In genomic region chr1:91787946-91788345, GRCh38 we compare ENCODE assay signal across 28 cellular contexts.
DNase-seq lines count a peak whose midpoint lies in the region; ATAC-seq and TF ChIP-seq lines count a peak whose summit lies in the region.
"Had no signal": no experiment of that assay in that cellular context is flagged by ENCODE, and none has a peak within 500 bp of the region (broad histone marks: within the 10 kb centered on the region; RNA-seq: fewer than 3 reads in every experiment).

No MANE protein-coding gene starts in this region.

- H3K27me3 Mint-ChIP-seq in immature natural killer cell (ENCODE audit: low read depth in 3 of 3) (peaks cover 0 to 6% (median 3%) of the 10 kb centered on the region in 3 donors), glutamatergic neuron (ENCODE audit: unreplicated experiment) (peaks cover 1% of the 10 kb centered on the region)
- H3K27me3 Mint-ChIP-seq: activated CD8-positive, alpha-beta T cell treated with anti-CD3 and anti-CD28 coated beads for 36 hours; dendritic cell treated with granulocyte-macrophage colony-stimulating factor and Interleukin-4, amounts not matched to agents 40 ng/mL and 50 ng/mL, for 4 days; type B pancreatic cell had no signal

- BruUV-seq in PC-3 (replicated peaks; lab: Mats Ljungman, UMichigan), result no TSS peak

- H3K4me2 ChIP-seq in BLaER1, result peak overlapping the region; percentile 70
- no peak overlapping the region for H3K4me2 ChIP-seq in PC-3 (ENCODE audit: low read length)

- H3K4me1 Mint-ChIP-seq in immature natural killer cell (peaks cover 89 to 91% of the 10 kb centered on the region in 2 donors), glutamatergic neuron (ENCODE audit: low read depth, unreplicated experiment) (peaks cover 5% of the 10 kb centered on the region)

- peaks cover 5% of the 10 kb centered on the region; the same call in 1 of the 2 replicates for H3K9me3 ChIP-seq in BLaER1
- no peaks in the 10 kb centered on the region for H3K9me3 ChIP-seq in adrenal gland (replicated peaks in 1 of 3)
- no peaks in the 10 kb centered on the region for H3K9me3 ChIP-seq in ovary
- H3K9me3 ChIP-seq in PC-3 (ENCODE audit: low read length), result no peaks in the 10 kb centered on the region
- H3K9me3 ChIP-seq: MG63, mucosa of descending colon, prostate gland had no signal

- CTCF ChIA-PET in PC-3 (lab: Charles Lee), result no interaction called here

- TF ChIP-seq CTCF in adrenal gland (IDR thresholded peaks at IDR 0.05), result no peak
- TF ChIP-seq CTCF in ovary (IDR thresholded peaks at IDR 0.05), result no peak
- TF ChIP-seq CTCF in glutamatergic neuron (IDR thresholded peaks at IDR 0.05; ENCODE audit: partially characterized antibody, unreplicated experiment), result no peak
- TF ChIP-seq CTCF in PC-3 (conservative IDR thresholded peaks at IDR 0.05; ENCODE audit: low read depth, low read length), result no peak

- WGBS in adrenal gland, 4 donors, result 83 to 94% (median 92%) methylated on average over 1 to 2 of the region's 2 CpGs
- 76 to 89% (median 88%) methylated on average over 2 of the region's 2 CpGs for WGBS in ovary, 3 donors

- intact Hi-C loops in adrenal gland (cut with DNase I), result no loop called here
- intact Hi-C loops in ovary (cut with DNase I), result no loop called here
- intact Hi-C loops in PC-3 (cut with micrococcal nuclease), result no loop called here

- H4K20me1 ChIP-seq in BLaER1 (no peaks in the 10 kb centered on the region), PC-3 (ENCODE audit: low read length) (no peaks in the 10 kb centered on the region)

- no peaks in the 10 kb centered on the region; the same call in 1 of the 2 replicates for H3K36me3 ChIP-seq in BLaER1
- no peaks in the 10 kb centered on the region for H3K36me3 ChIP-seq in adrenal gland (replicated peaks in 1 of 2)
- no peaks in the 10 kb centered on the region for H3K36me3 ChIP-seq in ovary
- H3K36me3 ChIP-seq in PC-3 (ENCODE audit: low read depth, low read length), result no peaks in the 10 kb centered on the region
- H3K36me3 ChIP-seq: MG63, prostate gland had no signal

- no peak overlapping the region for H2AFZ ChIP-seq in PC-3 (ENCODE audit: low read length)

- no peaks in the 10 kb centered on the region for H3K9me2 ChIP-seq in PC-3 (replicated peaks; ENCODE audit: low read length)

- TF ChIP-seq POLR2A in adrenal gland (IDR thresholded peaks at IDR 0.05), result no peak
- no peak for TF ChIP-seq POLR2A in ovary (IDR thresholded peaks at IDR 0.05)

- H3K4me3 ChIP-seq in BLaER1 (no peak overlapping the region), adrenal gland (no peak overlapping the region), ovary (no peak overlapping the region), PC-3 (ENCODE audit: low read length) (no peak overlapping the region)
- H3K4me3 ChIP-seq: MG63, mucosa of descending colon, prostate gland, skin epidermis had no signal

- H3K9ac ChIP-seq in BLaER1 (no peak overlapping the region), PC-3 (ENCODE audit: low read length) (no peak overlapping the region)

- peaks cover 57% of the 10 kb centered on the region for H3K4me1 ChIP-seq in BLaER1
- H3K4me1 ChIP-seq in adrenal gland (replicated peaks in 1 of 2), result peaks cover 21 to 79% of the 10 kb centered on the region in 2 donors
- H3K4me1 ChIP-seq in ovary (ENCODE audit: insufficient read depth), result peaks cover 25% of the 10 kb centered on the region
- peaks cover 8% of the 10 kb centered on the region; the same call in 1 of the 2 replicates for H3K4me1 ChIP-seq in PC-3 (ENCODE audit: insufficient read depth, low read length)

- peaks cover 23 to 35% (median 34%) of the 10 kb centered on the region in 3 donors for H3K36me3 Mint-ChIP-seq in immature natural killer cell
- no peaks in the 10 kb centered on the region for H3K36me3 Mint-ChIP-seq in glutamatergic neuron (ENCODE audit: unreplicated experiment)

- H3K9me3 Mint-ChIP-seq in immature natural killer cell (no peaks in the 10 kb centered on the region), glutamatergic neuron (ENCODE audit: unreplicated experiment) (peaks cover 2% of the 10 kb centered on the region)
- H3K9me3 Mint-ChIP-seq: activated CD8-positive, alpha-beta T cell treated with anti-CD3 and anti-CD28 coated beads for 36 hours; activated naive CD8-positive, alpha-beta T cell treated with anti-CD3 and anti-CD28 coated beads, Interleukin-2, amount 10 ng/mL, durations not matched to agents 7 days and 5 days; dendritic cell treated with granulocyte-macrophage colony-stimulating factor and Interleukin-4, amounts not matched to agents 40 ng/mL and 50 ng/mL, for 4 days; H9; type B pancreatic cell had no signal

- H3F3A ChIP-seq in PC-3 (ENCODE audit: low read length, unreplicated experiment), result no peaks in the 10 kb centered on the region

- POLR2A ChIA-PET in PC-3 (lab: Charles Lee; ENCODE audit: unreplicated experiment), result no interaction called here

- H3K4me3 Mint-ChIP-seq in immature natural killer cell, result peak overlapping the region in 1 of 5 donors; percentile 31
- H3K4me3 Mint-ChIP-seq in glutamatergic neuron (ENCODE audit: unreplicated experiment), result no peak overlapping the region
- H3K4me3 Mint-ChIP-seq: activated CD8-positive, alpha-beta T cell treated with anti-CD3 and anti-CD28 coated beads for 36 hours; activated naive CD8-positive, alpha-beta T cell treated with anti-CD3 and anti-CD28 coated beads, Interleukin-2, amount 10 ng/mL, durations not matched to agents 7 days and 5 days; dendritic cell treated with granulocyte-macrophage colony-stimulating factor and Interleukin-4, amounts not matched to agents 40 ng/mL and 50 ng/mL, for 4 days; H9; type B pancreatic cell had no signal

- DNase-seq in adrenal gland (no peak), immature natural killer cell (no peak), ovary (no peak), SK-N-DZ (ENCODE audit: low spot score) (no peak), glutamatergic neuron (no peak), PC-3 (no peak), NCI-H2227 treated with DMSO at 0.1 percent for 48 hours (lab: John Stamatoyannopoulos, UW) (no peak)
- DNase-seq: ACHN; activated CD8-positive, alpha-beta T cell treated with anti-CD3 and anti-CD28 coated beads for 36 hours; activated effector memory CD4-positive, alpha-beta T cell treated with Interleukin-2 at 50 U/mL for 16 hours; activated naive CD8-positive, alpha-beta T cell treated with anti-CD3 and anti-CD28 coated beads, Interleukin-2, amount 10 ng/mL, durations not matched to agents 7 days and 5 days; activated T-cell treated with anti-CD3 and anti-CD28 coated beads for 4 hours; central memory CD4-positive, alpha-beta T cell; GDM1; H9; islet precursor cell; KBM-7; MG63; mucosa of descending colon; NCI-H2081; NCI-H774; stimulated activated CD4-positive, alpha-beta T cell treated with anti-CD3 and anti-CD28 coated beads, Interleukin-1b, Interleukin-23, amount 100 ng/mL, for 48 hours; substantia nigra had no signal

- H3K27me3 ChIP-seq in BLaER1 (no peaks in the 10 kb centered on the region), adrenal gland (no peaks in the 10 kb centered on the region), ovary (no peaks in the 10 kb centered on the region), PC-3 (ENCODE audit: low read length) (no peaks in the 10 kb centered on the region)
- H3K27me3 ChIP-seq: MG63 had no signal

- H3K27ac Mint-ChIP-seq in immature natural killer cell, result peak overlapping the region; percentile 11 to 59 (median 54)
- H3K27ac Mint-ChIP-seq in glutamatergic neuron (ENCODE audit: unreplicated experiment), result no peak overlapping the region
- H3K27ac Mint-ChIP-seq: activated CD8-positive, alpha-beta T cell treated with anti-CD3 and anti-CD28 coated beads for 36 hours; activated naive CD8-positive, alpha-beta T cell treated with anti-CD3 and anti-CD28 coated beads, Interleukin-2, amount 10 ng/mL, durations not matched to agents 7 days and 5 days; dendritic cell treated with granulocyte-macrophage colony-stimulating factor and Interleukin-4, amounts not matched to agents 40 ng/mL and 50 ng/mL, for 4 days; H9; type B pancreatic cell had no signal

- no peak for ATAC-seq in PC-3
- ATAC-seq: activated CD8-positive, alpha-beta T cell treated with anti-CD3 and anti-CD28 coated beads for 36 hours; mucosa of descending colon had no signal

- peak overlapping the region; percentile 24; the same call in 1 of the 2 replicates for H3K27ac ChIP-seq in BLaER1
- peak overlapping the region in 4 of 5 donors; percentile 20 to 78 (median 64) for H3K27ac ChIP-seq in adrenal gland
- H3K27ac ChIP-seq in ovary, result peak overlapping the region; percentile 43 to 82
- H3K27ac ChIP-seq in PC-3 (ENCODE audit: low read length), result no peak overlapping the region
- H3K27ac ChIP-seq: prostate gland had no signal

- no peak for TF ChIP-seq EP300 in ovary (IDR thresholded peaks at IDR 0.05)

- H3K79me2 ChIP-seq in PC-3 (ENCODE audit: low read length), result no peaks in the 10 kb centered on the region
